Comparison of ENCODE assay signal across 24 cellular contexts in the genomic region with DNA sequence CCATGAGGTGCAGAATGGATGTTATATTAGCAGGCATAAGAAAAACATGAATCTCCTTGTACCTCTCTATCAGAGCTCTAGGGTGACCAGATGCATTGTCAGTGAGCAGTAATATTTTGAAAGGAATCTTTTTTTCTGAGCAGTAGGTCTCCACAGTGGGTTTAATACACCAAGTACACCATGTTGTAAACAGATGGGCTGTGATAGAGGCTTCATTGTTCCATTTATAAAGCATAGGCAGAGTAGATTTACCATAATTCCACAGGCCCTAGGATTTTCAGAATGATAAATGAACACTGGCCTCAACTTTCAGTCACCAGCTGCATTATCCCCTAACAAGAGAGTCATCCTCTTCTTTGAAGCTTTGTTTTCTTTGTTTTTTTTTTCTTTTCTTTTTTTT.
A peak's percentile ranks its signal among the peaks of the same experiment; 100 is the strongest.
DNase-seq lines count a peak whose midpoint lies in the region; ATAC-seq and TF ChIP-seq lines count a peak whose summit lies in the region.
"Had no signal": no experiment of that assay in that cellular context is flagged by ENCODE, and none has a peak within 500 bp of the region (broad histone marks: within the 10 kb centered on the region; RNA-seq: fewer than 3 reads in every experiment).

No MANE protein-coding gene starts in this region.

- H3K9me3 Mint-ChIP-seq in activated T-cell treated with anti-CD3 and anti-CD28 coated beads, Interleukin-2, amount 50 U/mL, for 72 hours = no peaks in the 10 kb centered on the region
- H3K9me3 Mint-ChIP-seq in nephron = no peaks in the 10 kb centered on the region
- H3K9me3 Mint-ChIP-seq: CD4-positive, alpha-beta memory T cell; CD4-positive, CD25-positive, alpha-beta regulatory T cell; CD8-positive, alpha-beta memory T cell had no signal

- ATAC-seq in activated T-cell treated with anti-CD3 and anti-CD28 coated beads, Interleukin-2, amount 50 U/mL, for 72 hours (replicated peaks in 1 of 2) = no peak
- ATAC-seq: A549, GM12878 had no signal

- no peak overlapping the region for H3K4me3 Mint-ChIP-seq in activated T-cell treated with anti-CD3 and anti-CD28 coated beads, Interleukin-2, amount 50 U/mL, for 72 hours
- no peak overlapping the region for H3K4me3 Mint-ChIP-seq in nephron
- H3K4me3 Mint-ChIP-seq: B cell; CD14-positive monocyte; CD4-positive, alpha-beta memory T cell; CD4-positive, CD25-positive, alpha-beta regulatory T cell; CD8-positive, alpha-beta memory T cell had no signal

- H3K4me1 ChIP-seq in adrenal gland (replicated peaks in 1 of 2) = peaks cover 5 to 14% of the 10 kb centered on the region in 2 donors

- H3K27me3 Mint-ChIP-seq in activated T-cell treated with anti-CD3 and anti-CD28 coated beads, Interleukin-2, amount 50 U/mL, for 72 hours (ENCODE audit: low read depth) = no peaks in the 10 kb centered on the region
- no peaks in the 10 kb centered on the region for H3K27me3 Mint-ChIP-seq in nephron (ENCODE audit: low read depth)
- H3K27me3 Mint-ChIP-seq: B cell; CD4-positive, alpha-beta memory T cell; CD4-positive, CD25-positive, alpha-beta regulatory T cell; CD8-positive, alpha-beta memory T cell had no signal

- no peak for DNase-seq in activated T-cell treated with anti-CD3 and anti-CD28 coated beads, Interleukin-2, amount 50 U/mL, for 72 hours
- DNase-seq in activated T-cell treated with anti-CD3 and anti-CD28 coated beads, Interleukin-2, amount 50 U/mL, for 1 hour = no peak
- peak; percentile 54 for DNase-seq in SK-MEL-5 (ENCODE audit: low read depth, low spot score)
- DNase-seq in adrenal gland = no peak
- no peak for DNase-seq in kidney glomerular epithelial cell (lab: John Stamatoyannopoulos, UW)
- DNase-seq: AML-193; C1 segment of cervical spinal cord; CD4-positive, alpha-beta memory T cell; CD4-positive, CD25-positive, alpha-beta regulatory T cell; CD8-positive, alpha-beta memory T cell; COR-L47; DMS 273 treated with DMSO at 0.1 percent for 48 hours; DMS153; DMS53; DMS79; DND-41; EL; GDM1 had no signal

- intact Hi-C loops in adrenal gland (cut with DNase I) = no loop called here

- H3K27me3 ChIP-seq in adrenal gland = no peaks in the 10 kb centered on the region

- no peaks in the 10 kb centered on the region for H3K9me3 ChIP-seq in adrenal gland (replicated peaks in 1 of 3)
- H3K9me3 ChIP-seq: A549 had no signal

- TF ChIP-seq CTCF in nephron (IDR thresholded peaks at IDR 0.05; ENCODE audit: unreplicated experiment in 3 of 3) (no peak), adrenal gland (IDR thresholded peaks at IDR 0.05) (no peak)

- H3K36me3 Mint-ChIP-seq in activated T-cell treated with anti-CD3 and anti-CD28 coated beads, Interleukin-2, amount 50 U/mL, for 72 hours (ENCODE audit: insufficient read depth in 2 of 2) = peaks cover 0 to 3% of the 10 kb centered on the region in 2 donors
- H3K36me3 Mint-ChIP-seq in nephron (ENCODE audit: low read depth) = peaks cover 46% of the 10 kb centered on the region

- no peak overlapping the region for H3K27ac ChIP-seq in adrenal gland
- H3K27ac ChIP-seq: 22Rv1, A549 had no signal

- in situ Hi-C loops in SK-MEL-5 (cut with HindIII; ENCODE audit: low pct_unique_long_range_greater_than_20kb, low sequenced_read_pairs) = no loop called here

- no peaks in the 10 kb centered on the region for H3K36me3 ChIP-seq in adrenal gland (replicated peaks in 1 of 2)

- no peak for TF ChIP-seq POLR2A in adrenal gland (IDR thresholded peaks at IDR 0.05)

- no peak overlapping the region for H3K4me3 ChIP-seq in adrenal gland
- H3K4me3 ChIP-seq: A549, GM12878 had no signal

- peak overlapping the region; percentile 19 for H3K27ac Mint-ChIP-seq in activated T-cell treated with anti-CD3 and anti-CD28 coated beads, Interleukin-2, amount 50 U/mL, for 72 hours
- peak overlapping the region in 2 of 3 experiments; percentile 18 to 21 for H3K27ac Mint-ChIP-seq in nephron
- H3K27ac Mint-ChIP-seq: B cell; CD4-positive, alpha-beta memory T cell; CD4-positive, CD25-positive, alpha-beta regulatory T cell; CD8-positive, alpha-beta memory T cell had no signal

- no peaks in the 10 kb centered on the region for H3K4me1 Mint-ChIP-seq in activated T-cell treated with anti-CD3 and anti-CD28 coated beads, Interleukin-2, amount 50 U/mL, for 72 hours (ENCODE audit: low read depth)
- H3K4me1 Mint-ChIP-seq in nephron = peaks cover 34% of the 10 kb centered on the region
- H3K4me1 Mint-ChIP-seq: CD14-positive monocyte had no signal
